Comparison of ENCODE assay signal across 8 cellular contexts in the genomic region with DNA sequence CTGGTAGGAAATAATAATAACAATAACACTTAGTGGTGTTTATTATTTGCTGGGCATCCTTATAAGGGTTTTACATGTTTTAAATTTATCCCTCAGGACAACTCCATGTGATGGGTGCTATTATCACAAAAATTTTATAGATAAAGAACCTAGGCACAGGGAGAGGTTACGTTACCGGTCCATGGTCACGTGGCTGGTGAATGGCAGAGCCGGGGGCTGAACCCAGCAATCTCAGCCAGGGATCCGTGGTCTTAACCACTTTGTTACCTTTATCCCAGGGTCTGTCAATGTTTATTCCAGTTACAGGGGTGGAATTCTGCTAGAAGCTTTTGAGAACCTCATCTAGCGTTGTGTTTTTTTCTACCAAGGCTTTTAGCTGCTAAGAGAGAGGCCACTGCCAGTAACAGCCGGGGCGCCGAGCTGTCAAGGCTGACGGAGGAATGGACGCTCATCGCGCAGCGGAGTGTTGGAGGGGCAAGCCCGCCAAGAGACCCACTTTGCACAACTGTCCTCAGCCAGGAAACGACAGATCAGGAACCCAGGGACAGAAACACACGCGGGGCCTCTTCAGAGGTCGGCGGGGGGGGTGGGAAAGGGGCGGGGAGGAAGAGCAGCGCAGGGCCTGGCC. TPM values are rescaled to one million over a fixed set of nuclear protein-coding genes. Genes with fewer than 3 reads are reported as not detected.
DNase-seq lines count a peak whose midpoint lies in the region; ATAC-seq and TF ChIP-seq lines count a peak whose summit lies in the region.

No MANE protein-coding gene starts in this region.

- H3K27ac ChIP-seq in cardiac muscle cell = peak overlapping the region; percentile 89
- H3K27ac ChIP-seq in parathyroid adenoma = peak overlapping the region; percentile 98

- CTCF ChIA-PET in activated CD4-positive, alpha-beta memory T cell treated with anti-CD3 and anti-CD28 coated beads, Interleukin-2, amount 10 ng/mL, durations not matched to agents 7 days and 5 days (lab: Charles Lee) = interaction anchor here (0.8 to 1.6 kb wide), 3 partner anchors 45 to 257 kb away, joined by 3 to 8 read pairs (median 3); no protein-coding TSS in a partner anchor

- H3K9me3 Mint-ChIP-seq in activated T-cell treated with anti-CD3 and anti-CD28 coated beads, Interleukin-2, amount 50 U/mL, for 4 hours = peaks cover 18% of the 10 kb centered on the region
- peaks cover 6% of the 10 kb centered on the region for H3K9me3 Mint-ChIP-seq in activated CD4-positive, alpha-beta memory T cell treated with anti-CD3 and anti-CD28 coated beads, Interleukin-2, amount 10 ng/mL, durations not matched to agents 7 days and 5 days

- H3K36me3 ChIP-seq in cardiac muscle cell (no peaks in the 10 kb centered on the region), parathyroid adenoma (ENCODE audit: control insufficient read depth, insufficient read depth, low read length) (no peaks in the 10 kb centered on the region)

- H3K4me2 ChIP-seq in parathyroid adenoma (ENCODE audit: low read length) = peak overlapping the region; percentile 87

- peak overlapping the region; percentile 99 for H3K27ac Mint-ChIP-seq in activated CD4-positive, alpha-beta memory T cell treated with anti-CD3 and anti-CD28 coated beads, Interleukin-2, amount 10 ng/mL, durations not matched to agents 7 days and 5 days

- peak overlapping the region; percentile 91 for H2AFZ ChIP-seq in parathyroid adenoma

- H3K4me3 Mint-ChIP-seq in activated T-cell treated with anti-CD3 and anti-CD28 coated beads, Interleukin-2, amount 50 U/mL, for 4 hours = peak overlapping the region; percentile 89
- peak overlapping the region; percentile 95 for H3K4me3 Mint-ChIP-seq in activated CD4-positive, alpha-beta memory T cell treated with anti-CD3 and anti-CD28 coated beads, Interleukin-2, amount 10 ng/mL, durations not matched to agents 7 days and 5 days

- H3K27me3 Mint-ChIP-seq in activated T-cell treated with anti-CD3 and anti-CD28 coated beads, Interleukin-2, amount 50 U/mL, for 4 hours (ENCODE audit: low read depth) = no peaks in the 10 kb centered on the region
- H3K27me3 Mint-ChIP-seq in activated CD4-positive, alpha-beta memory T cell treated with anti-CD3 and anti-CD28 coated beads, Interleukin-2, amount 10 ng/mL, durations not matched to agents 7 days and 5 days = no peaks in the 10 kb centered on the region

- H3K9me3 ChIP-seq in cardiac muscle cell (ENCODE audit: low read depth) (no peaks in the 10 kb centered on the region), parathyroid adenoma (ENCODE audit: control insufficient read depth, low read length) (peaks cover 3% of the 10 kb centered on the region)

- H3K9ac ChIP-seq in parathyroid adenoma = no peak overlapping the region

- H3K36me3 Mint-ChIP-seq in activated T-cell treated with anti-CD3 and anti-CD28 coated beads, Interleukin-2, amount 50 U/mL, for 4 hours (ENCODE audit: insufficient read depth) = peaks cover 22% of the 10 kb centered on the region
- H3K36me3 Mint-ChIP-seq in activated CD4-positive, alpha-beta memory T cell treated with anti-CD3 and anti-CD28 coated beads, Interleukin-2, amount 10 ng/mL, durations not matched to agents 7 days and 5 days (ENCODE audit: low read depth) = peaks cover 36% of the 10 kb centered on the region

- peak; percentile 11 to 32 for ATAC-seq in activated T-cell treated with anti-CD3 and anti-CD28 coated beads, Interleukin-2, amount 50 U/mL, for 4 hours
- ATAC-seq in GM18870 (IDR thresholded peaks at IDR 0.05; ENCODE audit: unreplicated experiment) = no peak

- peaks cover 8% of the 10 kb centered on the region for H3K4me1 ChIP-seq in cardiac muscle cell (ENCODE audit: low read depth)
- H3K4me1 ChIP-seq in parathyroid adenoma = peaks cover 12% of the 10 kb centered on the region

- no peaks in the 10 kb centered on the region for H3K79me2 ChIP-seq in parathyroid adenoma

- POLR2A ChIA-PET in activated CD4-positive, alpha-beta memory T cell treated with anti-CD3 and anti-CD28 coated beads, Interleukin-2, amount 10 ng/mL, durations not matched to agents 7 days and 5 days (lab: Charles Lee) = interaction anchor here (0.7 to 3.1 kb wide), 27 partner anchors 10 to 263 kb away, joined by 3 to 32 read pairs (median 4); a partner anchor contains a TSS

- peak overlapping the region; percentile 63 for H3K4me3 ChIP-seq in cardiac muscle cell
- H3K4me3 ChIP-seq in parathyroid adenoma (ENCODE audit: low read depth, low read length) = peak overlapping the region; percentile 81

- no peak for TF ChIP-seq CTCF in cardiac muscle cell (IDR thresholded peaks at IDR 0.05; ENCODE audit: low read depth, low read length)
- TF ChIP-seq CTCF in parathyroid adenoma (IDR thresholded peaks at IDR 0.05) = no peak

- no peaks in the 10 kb centered on the region for H3K27me3 ChIP-seq in cardiac muscle cell
- H3K27me3 ChIP-seq in parathyroid adenoma (ENCODE audit: control insufficient read depth, insufficient read depth, low read length) = no peaks in the 10 kb centered on the region

- peaks cover 59% of the 10 kb centered on the region for H3K4me1 Mint-ChIP-seq in activated T-cell treated with anti-CD3 and anti-CD28 coated beads, Interleukin-2, amount 50 U/mL, for 4 hours (ENCODE audit: low read depth)
- peaks cover 49% of the 10 kb centered on the region for H3K4me1 Mint-ChIP-seq in activated CD4-positive, alpha-beta memory T cell treated with anti-CD3 and anti-CD28 coated beads, Interleukin-2, amount 10 ng/mL, durations not matched to agents 7 days and 5 days

- DNase-seq in activated T-cell treated with anti-CD3 and anti-CD28 coated beads, Interleukin-2, amount 50 U/mL, for 4 hours = no peak
- no peak for DNase-seq in activated T-cell treated with anti-CD3 and anti-CD28 coated beads, Interleukin-2, amount 50 U/mL, for 48 hours
- DNase-seq in HuH-7.5 (ENCODE audit: low spot score) = peak; percentile 47
- DNase-seq in activated CD4-positive, alpha-beta memory T cell treated with anti-CD3 and anti-CD28 coated beads, Interleukin-2, amount 10 ng/mL, durations not matched to agents 7 days and 5 days = peak; percentile 45
- no peak for DNase-seq in cardiac muscle cell (ENCODE audit: low read depth in 1 of 2, low spot score in 1 of 2)
- DNase-seq in cerebellar nuclear complex (lab: John Stamatoyannopoulos, UW) = no peak

RNA-seq across cellular contexts. Expression of a gene that starts 0.4 kb away (rescaled TPM):
- 1 to 10 TPM; 3.4 to 4.7 (median 3.8) TPM for total RNA-seq in activated T-cell treated with anti-CD3 and anti-CD28 coated beads, Interleukin-2, amount 50 U/mL, for 4 hours
- total RNA-seq in activated CD4-positive, alpha-beta memory T cell treated with anti-CD3 and anti-CD28 coated beads, Interleukin-2, amount 10 ng/mL, durations not matched to agents 7 days and 5 days = 1 to 10 TPM; 3.2 to 4.0 TPM
- total RNA-seq in cardiac muscle cell = 9.7 and 11.7 TPM in 2 replicates
- 18.1 and 20.6 TPM in 2 replicates for polyA plus RNA-seq in cardiac muscle cell

Comparison
In these comparisons a context has a peak if more than half of its experiments do, and no peak if none do; other contexts are left out.
1. DNase-seq: peak in HuH-7.5 (single experiment) and activated CD4-positive, alpha-beta memory T cell treated with anti-CD3 and anti-CD28 coated beads, Interleukin-2, amount 10 ng/mL, durations not matched to agents 7 days and 5 days (single experiment); none in activated T-cell treated with anti-CD3 and anti-CD28 coated beads, Interleukin-2, amount 50 U/mL, for 4 hours (single experiment), activated T-cell treated with anti-CD3 and anti-CD28 coated beads, Interleukin-2, amount 50 U/mL, for 48 hours (0 of 2), cardiac muscle cell (0 of 2) and cerebellar nuclear complex (0 of 2).